Comparison of ENCODE assay signal across 1 cellular context in the genomic region with DNA sequence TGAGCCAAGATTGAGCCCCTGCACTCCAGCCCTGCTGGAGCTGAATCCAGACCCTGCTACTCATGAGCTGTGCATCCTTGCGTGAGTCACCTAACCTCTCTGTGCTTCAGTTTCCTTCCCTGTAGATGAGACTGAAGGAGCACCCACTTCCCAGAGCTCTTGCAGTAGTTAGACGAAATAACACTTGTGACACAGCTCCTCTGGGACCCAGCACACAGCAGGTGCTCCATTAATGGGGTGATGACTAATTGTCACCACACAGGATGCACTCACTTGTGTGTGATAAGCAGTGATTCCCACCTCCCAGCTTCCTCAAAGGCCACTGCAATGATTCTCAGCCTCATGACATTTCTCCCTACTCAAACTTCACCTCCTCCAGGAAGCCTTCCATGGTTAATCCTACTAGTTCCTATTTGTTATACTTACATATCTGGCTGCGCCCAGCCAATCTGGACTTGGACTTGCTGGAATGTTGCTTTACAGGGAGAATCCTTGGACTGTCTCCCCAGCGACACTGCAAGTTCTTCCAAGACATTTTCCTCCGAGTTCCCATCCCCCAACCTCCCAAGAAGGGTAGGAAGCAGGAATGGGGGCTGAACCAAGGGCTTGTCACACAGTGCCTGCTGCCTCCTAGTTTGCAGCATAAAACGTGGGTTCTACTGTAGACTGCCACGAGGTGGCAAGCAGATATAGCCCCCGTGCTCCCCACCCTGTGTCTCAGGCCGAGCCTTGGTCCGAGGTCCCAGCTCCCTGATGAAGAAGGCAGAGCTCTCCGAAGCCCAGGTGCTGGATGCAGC.
TF ChIP-seq lines count a peak whose summit lies in the region.

No MANE protein-coding gene starts in this region.

TF ChIP-seq in HCT116, 20 proteins besides CTCF, POLR2A, EP300 and RAD21:
- TF ChIP-seq ELF1 (IDR thresholded peaks at IDR 0.05; ENCODE audit: borderline replicate concordance, low read depth) = no peak
- TF ChIP-seq EGR1 (IDR thresholded peaks at IDR 0.05; ENCODE audit: low read depth) = no peak
- TF ChIP-seq POLR2AphosphoS5 (IDR thresholded peaks at IDR 0.05; ENCODE audit: low read depth, low read length) = no peak
- TF ChIP-seq CEBPB (IDR thresholded peaks at IDR 0.05; ENCODE audit: low read depth) = no peak
- no peak for TF ChIP-seq SIN3A (IDR thresholded peaks at IDR 0.05; ENCODE audit: low read depth)
- TF ChIP-seq, protein P1, sequence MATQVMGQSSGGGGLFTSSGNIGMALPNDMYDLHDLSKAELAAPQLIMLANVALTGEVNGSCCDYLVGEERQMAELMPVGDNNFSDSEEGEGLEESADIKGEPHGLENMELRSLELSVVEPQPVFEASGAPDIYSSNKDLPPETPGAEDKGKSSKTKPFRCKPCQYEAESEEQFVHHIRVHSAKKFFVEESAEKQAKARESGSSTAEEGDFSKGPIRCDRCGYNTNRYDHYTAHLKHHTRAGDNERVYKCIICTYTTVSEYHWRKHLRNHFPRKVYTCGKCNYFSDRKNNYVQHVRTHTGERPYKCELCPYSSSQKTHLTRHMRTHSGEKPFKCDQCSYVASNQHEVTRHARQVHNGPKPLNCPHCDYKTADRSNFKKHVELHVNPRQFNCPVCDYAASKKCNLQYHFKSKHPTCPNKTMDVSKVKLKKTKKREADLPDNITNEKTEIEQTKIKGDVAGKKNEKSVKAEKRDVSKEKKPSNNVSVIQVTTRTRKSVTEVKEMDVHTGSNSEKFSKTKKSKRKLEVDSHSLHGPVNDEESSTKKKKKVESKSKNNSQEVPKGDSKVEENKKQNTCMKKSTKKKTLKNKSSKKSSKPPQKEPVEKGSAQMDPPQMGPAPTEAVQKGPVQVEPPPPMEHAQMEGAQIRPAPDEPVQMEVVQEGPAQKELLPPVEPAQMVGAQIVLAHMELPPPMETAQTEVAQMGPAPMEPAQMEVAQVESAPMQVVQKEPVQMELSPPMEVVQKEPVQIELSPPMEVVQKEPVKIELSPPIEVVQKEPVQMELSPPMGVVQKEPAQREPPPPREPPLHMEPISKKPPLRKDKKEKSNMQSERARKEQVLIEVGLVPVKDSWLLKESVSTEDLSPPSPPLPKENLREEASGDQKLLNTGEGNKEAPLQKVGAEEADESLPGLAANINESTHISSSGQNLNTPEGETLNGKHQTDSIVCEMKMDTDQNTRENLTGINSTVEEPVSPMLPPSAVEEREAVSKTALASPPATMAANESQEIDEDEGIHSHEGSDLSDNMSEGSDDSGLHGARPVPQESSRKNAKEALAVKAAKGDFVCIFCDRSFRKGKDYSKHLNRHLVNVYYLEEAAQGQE (IDR thresholded peaks at IDR 0.05; ENCODE audit: low read depth) = no peak
- TF ChIP-seq, protein P2, sequence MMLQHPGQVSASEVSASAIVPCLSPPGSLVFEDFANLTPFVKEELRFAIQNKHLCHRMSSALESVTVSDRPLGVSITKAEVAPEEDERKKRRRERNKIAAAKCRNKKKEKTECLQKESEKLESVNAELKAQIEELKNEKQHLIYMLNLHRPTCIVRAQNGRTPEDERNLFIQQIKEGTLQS (IDR thresholded peaks at IDR 0.05) = no peak
- no peak for TF ChIP-seq EZH2phosphoT487 (IDR thresholded peaks at IDR 0.05; ENCODE audit: borderline replicate concordance)
- no peak for TF ChIP-seq SRF (IDR thresholded peaks at IDR 0.05; ENCODE audit: low read depth)
- TF ChIP-seq ZFX (IDR thresholded peaks at IDR 0.05) = no peak
- TF ChIP-seq EZH2 (IDR thresholded peaks at IDR 0.05) = no peak
